ENCODE assay signal across 9 cellular contexts in genomic region chr4:1348014-1348513, GRCh38. TPM values are rescaled to one million over a fixed set of nuclear protein-coding genes. Genes with fewer than 3 reads are reported as not detected.
DNase-seq lines count a peak whose midpoint lies in the region; ATAC-seq and TF ChIP-seq lines count a peak whose summit lies in the region.
"Had no signal": no experiment of that assay in that cellular context is flagged by ENCODE, and none has a peak within 500 bp of the region (broad histone marks: within the 10 kb centered on the region; RNA-seq: fewer than 3 reads in every experiment).

No MANE protein-coding gene starts in this region.

- intact Hi-C loops in ascending aorta (cut with DNase I) (loop anchor here (5.0 to 10.0 kb wide), 6 partner anchors 303 to 1497 kb away; partner anchors contain the start of genes ADD1, GAK, NELFA and NSD2), left colon (cut with DNase I, micrococcal nuclease) (loop anchor here (10.0 kb wide), 2 partner anchors 83 to 103 kb away; partner anchors contain the start of gene CTBP1 (in 1 of the 2))

- ATAC-seq in left colon (no peak), thoracic aorta (ENCODE audit: insufficient number of reproducible peaks, low FRiP score, low read depth) (no peak), GM18520 (IDR thresholded peaks at IDR 0.05; ENCODE audit: unreplicated experiment) (no peak), HG03196 (IDR thresholded peaks at IDR 0.05; ENCODE audit: unreplicated experiment) (no peak)

- H3K9me3 Mint-ChIP-seq in T-helper 2 cell treated with Interferon-gamma antibody and Interleukin-4, amounts not matched to agents 5 μg/mL and 100 μg/mL, for 36 hours = no peaks in the 10 kb centered on the region

- H3K9me3 ChIP-seq in ascending aorta (no peaks in the 10 kb centered on the region), thoracic aorta (no peaks in the 10 kb centered on the region)

- H3K27ac ChIP-seq in ascending aorta (peak overlapping the region; percentile 96 to 99), thoracic aorta (peak overlapping the region; percentile 98)

- peaks cover 8% of the 10 kb centered on the region for H3K36me3 Mint-ChIP-seq in T-helper 2 cell treated with Interferon-gamma antibody and Interleukin-4, amounts not matched to agents 5 μg/mL and 100 μg/mL, for 36 hours (ENCODE audit: low read depth)

- H3K4me1 ChIP-seq in ascending aorta (peaks cover 9 to 19% of the 10 kb centered on the region in 2 donors), thoracic aorta (ENCODE audit: control insufficient read depth in 1 of 2, low read depth in 2 of 2) (peaks cover 8 to 25% of the 10 kb centered on the region in 2 donors)

- TF ChIP-seq CTCF in ascending aorta (IDR thresholded peaks at IDR 0.05) = no peak
- TF ChIP-seq CTCF in thoracic aorta (IDR thresholded peaks at IDR 0.05) = no peak

- peak overlapping the region; percentile 87 for H3K4me3 Mint-ChIP-seq in T-helper 2 cell treated with Interferon-gamma antibody and Interleukin-4, amounts not matched to agents 5 μg/mL and 100 μg/mL, for 36 hours

- H3K27me3 ChIP-seq in ascending aorta (no peaks in the 10 kb centered on the region), thoracic aorta (replicated peaks; ENCODE audit: insufficient read depth) (no peaks in the 10 kb centered on the region)

- H3K4me3 ChIP-seq in ascending aorta (peak overlapping the region; percentile 83 to 97), thoracic aorta (peak overlapping the region; percentile 93)

- no peaks in the 10 kb centered on the region for H3K27me3 Mint-ChIP-seq in T-helper 2 cell treated with Interferon-gamma antibody and Interleukin-4, amounts not matched to agents 5 μg/mL and 100 μg/mL, for 36 hours (ENCODE audit: low read depth)

- peaks cover 28% of the 10 kb centered on the region for H3K4me1 Mint-ChIP-seq in T-helper 2 cell treated with Interferon-gamma antibody and Interleukin-4, amounts not matched to agents 5 μg/mL and 100 μg/mL, for 36 hours (ENCODE audit: low read depth)

- H3K36me3 ChIP-seq in ascending aorta (peaks cover 4 to 7% of the 10 kb centered on the region in 2 donors), thoracic aorta (peaks cover 7% of the 10 kb centered on the region)

- no peak for DNase-seq in T-helper 2 cell treated with Interferon-gamma antibody and Interleukin-4, amounts not matched to agents 5 μg/mL and 100 μg/mL, for 36 hours (ENCODE audit: low spot score)
- DNase-seq in T-helper 2 cell (no peak), ascending aorta (ENCODE audit: low spot score in 2 of 2) (no peak), left colon (peak; percentile 34 to 50), thoracic aorta (ENCODE audit: low spot score) (no peak), KG1 (lab: John Stamatoyannopoulos, UW) (no peak)

- H3K27ac Mint-ChIP-seq in T-helper 2 cell treated with Interferon-gamma antibody and Interleukin-4, amounts not matched to agents 5 μg/mL and 100 μg/mL, for 36 hours = peak overlapping the region; percentile 96

RNA-seq across cellular contexts. Expression of gene UVSSA, which starts 1.1 kb away (rescaled TPM):
- total RNA-seq in ascending aorta = 56.9 TPM
- 10 to 100 TPM; 26.7 to 33.1 TPM for total RNA-seq in left colon
- total RNA-seq in thoracic aorta = 10 to 100 TPM; 23.3 to 29.0 TPM

RNA-seq across cellular contexts. Expression of gene NKX1-1, which starts 58.2 kb away (rescaled TPM):
- total RNA-seq in ascending aorta (not detected), left colon (not detected), thoracic aorta (not detected)
- total RNA-seq: dermis microvascular lymphatic vessel endothelial cell had no signal

RNA-seq across cellular contexts. Expression of gene MAEA, which starts 58.4 kb away (rescaled TPM):
- total RNA-seq in ascending aorta (56.3 TPM), left colon (100 to 1,000 TPM in 1 of 2 donors, 10 to 100 TPM in 1; 88.7 to 101 TPM), thoracic aorta (10 to 100 TPM; 53.7 to 83.8 TPM)

Comparison
In these comparisons a context has a peak if more than half of its experiments do, and no peak if none do; other contexts are left out.
1. DNase-seq: peak in left colon (2 of 2); none in T-helper 2 cell treated with Interferon-gamma antibody and Interleukin-4, amounts not matched to agents 5 μg/mL and 100 μg/mL, for 36 hours (single experiment), T-helper 2 cell (0 of 5), ascending aorta (0 of 2), thoracic aorta (single experiment) and KG1 (single experiment).